ENCODE assay signal across 1 cellular context in genomic region chr20:32263398-32263954, GRCh38.
TF ChIP-seq lines count a peak whose summit lies in the region.

No MANE protein-coding gene starts in this region.

TF ChIP-seq in HepG2, 621 proteins besides CTCF, POLR2A, EP300 and RAD21 (continued from another document and continues in another):
- TF ChIP-seq BCLAF1 (IDR thresholded peaks at IDR 0.05), result no peak
- TF ChIP-seq ZNF7 (CRISPR knock-in tag; IDR thresholded peaks at IDR 0.05), result no peak
- TF ChIP-seq STAT5B (CRISPR knock-in tag; IDR thresholded peaks at IDR 0.05), result no peak
- TF ChIP-seq ISL2 (CRISPR knock-in tag; IDR thresholded peaks at IDR 0.05), result 0 out of 2 replicates have a peak, but pooled peaks have one; percentile 39
- no peak for TF ChIP-seq ZFP36L1 (CRISPR knock-in tag; IDR thresholded peaks at IDR 0.05)
- TF ChIP-seq ZNF292 (CRISPR knock-in tag; IDR thresholded peaks at IDR 0.05; ENCODE audit: borderline replicate concordance, low read depth), result peak; percentile 69
- no peak for TF ChIP-seq TAF1 (CRISPR knock-in tag; IDR thresholded peaks at IDR 0.05)
- TF ChIP-seq ZNF772 (CRISPR knock-in tag; IDR thresholded peaks at IDR 0.05), result no peak
- peak; percentile 42; the same call in 1 of the 2 replicates for TF ChIP-seq SAP130 (CRISPR knock-in tag; IDR thresholded peaks at IDR 0.05; ENCODE audit: low read depth)
- no peak for TF ChIP-seq E2F2 (CRISPR knock-in tag; IDR thresholded peaks at IDR 0.05; ENCODE audit: borderline replicate concordance)
- no peak for TF ChIP-seq DNMT3B (CRISPR knock-in tag; conservative IDR thresholded peaks at IDR 0.05)
- TF ChIP-seq ZNF629 (CRISPR knock-in tag; conservative IDR thresholded peaks at IDR 0.05), result peak; percentile 46; the same call in 1 of the 2 replicates
- TF ChIP-seq ZNF44 (CRISPR knock-in tag; IDR thresholded peaks at IDR 0.05), result no peak
- peak; percentile 55; the same call in 1 of the 2 replicates for TF ChIP-seq HOXA3 (CRISPR knock-in tag; IDR thresholded peaks at IDR 0.05)
- no peak for TF ChIP-seq HNF4G (IDR thresholded peaks at IDR 0.05; ENCODE audit: borderline replicate concordance, low read depth, low read length)
- TF ChIP-seq HNF4G (CRISPR knock-in tag; IDR thresholded peaks at IDR 0.05; ENCODE audit: borderline replicate concordance, low read depth), result no peak
- TF ChIP-seq POGK (CRISPR knock-in tag; conservative IDR thresholded peaks at IDR 0.05), result no peak
- no peak for TF ChIP-seq ZNF781 (CRISPR knock-in tag; IDR thresholded peaks at IDR 0.05; ENCODE audit: borderline replicate concordance, not compliant biosample characterization)
- TF ChIP-seq EHMT2 (IDR thresholded peaks at IDR 0.05; ENCODE audit: borderline replicate concordance, low read depth, low read length), result no peak
- TF ChIP-seq AFF4 (CRISPR knock-in tag; IDR thresholded peaks at IDR 0.05), result no peak
- no peak for TF ChIP-seq ZNF546 (CRISPR knock-in tag; conservative IDR thresholded peaks at IDR 0.05)
- TF ChIP-seq NFYB (CRISPR knock-in tag; IDR thresholded peaks at IDR 0.05), result no peak
- TF ChIP-seq KDM5B (CRISPR knock-in tag; IDR thresholded peaks at IDR 0.05; ENCODE audit: borderline replicate concordance), result no peak
- TF ChIP-seq MTA3 (CRISPR knock-in tag; IDR thresholded peaks at IDR 0.05), result no peak
- no peak for TF ChIP-seq XRCC5 (optimal IDR thresholded peaks at IDR 0.05; ENCODE audit: low read length)
- no peak for TF ChIP-seq ZNF570 (CRISPR knock-in tag; IDR thresholded peaks at IDR 0.05; ENCODE audit: borderline replicate concordance)
- no peak for TF ChIP-seq ZNF816 (CRISPR knock-in tag; IDR thresholded peaks at IDR 0.05; ENCODE audit: borderline replicate concordance)
- no peak for TF ChIP-seq ZNF556 (CRISPR knock-in tag; IDR thresholded peaks at IDR 0.05; ENCODE audit: borderline replicate concordance)
- TF ChIP-seq PPARG (CRISPR knock-in tag; conservative IDR thresholded peaks at IDR 0.05), result no peak
- no peak for TF ChIP-seq HMGXB3 (CRISPR knock-in tag; IDR thresholded peaks at IDR 0.05; ENCODE audit: borderline replicate concordance)
- TF ChIP-seq ZNF441 (CRISPR knock-in tag; IDR thresholded peaks at IDR 0.05; ENCODE audit: borderline replicate concordance), result no peak
- peak; percentile 74 for TF ChIP-seq BCL6 (CRISPR knock-in tag; IDR thresholded peaks at IDR 0.05)
- no peak for TF ChIP-seq FOXP1 (IDR thresholded peaks at IDR 0.05)
- TF ChIP-seq FOXP1 (CRISPR knock-in tag; IDR thresholded peaks at IDR 0.05), result peak; percentile 74
- no peak for TF ChIP-seq U2AF1 (optimal IDR thresholded peaks at IDR 0.05; ENCODE audit: low read depth, low read length)
- no peak for TF ChIP-seq IRX3 (CRISPR knock-in tag; IDR thresholded peaks at IDR 0.05; ENCODE audit: borderline replicate concordance, low read depth)
- no peak for TF ChIP-seq PHF8 (CRISPR knock-in tag; IDR thresholded peaks at IDR 0.05)
- no peak for TF ChIP-seq KMT2B (CRISPR knock-in tag; IDR thresholded peaks at IDR 0.05)
- TF ChIP-seq RNF2 (conservative IDR thresholded peaks at IDR 0.05; ENCODE audit: low read depth), result no peak
- TF ChIP-seq POLR2AphosphoS2 (IDR thresholded peaks at IDR 0.05; ENCODE audit: low read depth, low read length), result no peak
- TF ChIP-seq IKZF5 (CRISPR knock-in tag; IDR thresholded peaks at IDR 0.05), result peak; percentile 34; the same call in 1 of the 2 replicates
- no peak for TF ChIP-seq ZNF580 (CRISPR knock-in tag; IDR thresholded peaks at IDR 0.05; ENCODE audit: borderline replicate concordance, low read depth)
- TF ChIP-seq ZNF136 (CRISPR knock-in tag; IDR thresholded peaks at IDR 0.05; ENCODE audit: low read depth), result no peak
- TF ChIP-seq ZNF720 (CRISPR knock-in tag; IDR thresholded peaks at IDR 0.05), result no peak
- peak; percentile 79 for TF ChIP-seq ARID5B (CRISPR knock-in tag; IDR thresholded peaks at IDR 0.05)
